ENCODE assay signal across 9 cellular contexts in genomic region chr9:134059661-134060395, GRCh38. TPM values are rescaled to one million over a fixed set of nuclear protein-coding genes. Genes with fewer than 3 reads are reported as not detected.
DNase-seq lines count a peak whose midpoint lies in the region; ATAC-seq and TF ChIP-seq lines count a peak whose summit lies in the region.
"Had no signal": no experiment of that assay in that cellular context is flagged by ENCODE, and none has a peak within 500 bp of the region (broad histone marks: within the 10 kb centered on the region; RNA-seq: fewer than 3 reads in every experiment).

No MANE protein-coding gene starts in this region.

- H3K36me3 Mint-ChIP-seq in GM23338 (ENCODE audit: low read depth), result peaks cover 7% of the 10 kb centered on the region
- H3K36me3 Mint-ChIP-seq in endodermal cell (ENCODE audit: low read depth), result peaks cover 7% of the 10 kb centered on the region

- 94% methylated on average over 15 to 17 of the region's 17 CpGs for WGBS in endodermal cell (ENCODE audit: insufficient coverage in 1 of 2, insufficient read length in 1 of 2), 2 experiments
- 64 to 71% methylated on average over 10 to 17 of the region's 17 CpGs for WGBS in upper lobe of left lung, 2 donors

- H3K4me1 Mint-ChIP-seq in GM23338 (peaks cover 45% of the 10 kb centered on the region), endodermal cell (peaks cover 20% of the 10 kb centered on the region)

- H2AFZ ChIP-seq in GM23338, result no peak overlapping the region

- H3F3A ChIP-seq in GM23338 (replicated peaks; ENCODE audit: low read depth), result no peaks in the 10 kb centered on the region

- TF ChIP-seq POLR2A in upper lobe of left lung (IDR thresholded peaks at IDR 0.05), result no peak

- H3K36me3 ChIP-seq in GM23338 (ENCODE audit: insufficient read depth) (no peaks in the 10 kb centered on the region), endodermal cell (ENCODE audit: control insufficient read depth, insufficient read depth, low read length) (peaks cover 15% of the 10 kb centered on the region), upper lobe of left lung (no peaks in the 10 kb centered on the region)

- H3K27ac ChIP-seq in GM23338 (ENCODE audit: low read depth) (peak overlapping the region; percentile 39; the same call in 1 of the 2 replicates), endodermal cell (ENCODE audit: low read depth, low read length) (no peak overlapping the region), upper lobe of left lung (peak overlapping the region in 1 of 4 donors; percentile 61)
- H3K27ac ChIP-seq: psoas muscle had no signal

- peaks cover 100% of the 10 kb centered on the region for H3K79me2 ChIP-seq in GM23338 (replicated peaks; ENCODE audit: insufficient read depth)

- no peak overlapping the region for H3K9ac ChIP-seq in endodermal cell (ENCODE audit: extremely low read depth, low read length, poor library complexity, severe bottlenecking)

- ATAC-seq in GM18511 (IDR thresholded peaks at IDR 0.05; ENCODE audit: unreplicated experiment) (peak; percentile 90), GM23338 (peak; percentile 12), upper lobe of left lung (ENCODE audit: low FRiP score in 2 of 2) (peak in 1 of 2 donors; percentile 56), HG03025 (IDR thresholded peaks at IDR 0.05; ENCODE audit: low FRiP score, unreplicated experiment) (no peak)
- ATAC-seq: psoas muscle had no signal

- no peak for TF ChIP-seq CTCF in GM23338 (conservative IDR thresholded peaks at IDR 0.05; ENCODE audit: low read depth in 2 of 2)
- TF ChIP-seq CTCF in endodermal cell (conservative IDR thresholded peaks at IDR 0.05), result peak; percentile 44
- no peak for TF ChIP-seq CTCF in upper lobe of left lung (IDR thresholded peaks at IDR 0.05)

- no peak overlapping the region for H3K4me3 ChIP-seq in GM23338
- H3K4me3 ChIP-seq in endodermal cell (ENCODE audit: low read length), result no peak overlapping the region
- no peak overlapping the region for H3K4me3 ChIP-seq in upper lobe of left lung
- H3K4me3 ChIP-seq: psoas muscle had no signal

- no peaks in the 10 kb centered on the region for H3K9me2 ChIP-seq in GM23338 (ENCODE audit: insufficient read depth)

- H3K27me3 Mint-ChIP-seq in GM23338 (ENCODE audit: insufficient read depth, low read depth, poor library complexity) (peaks cover 13% of the 10 kb centered on the region), endodermal cell (ENCODE audit: insufficient read depth) (no peaks in the 10 kb centered on the region)

- H3K9me3 ChIP-seq in endodermal cell (ENCODE audit: control insufficient read depth, low read length) (no peaks in the 10 kb centered on the region), upper lobe of left lung (no peaks in the 10 kb centered on the region)
- H3K9me3 ChIP-seq: psoas muscle had no signal

- TF ChIP-seq EP300 in upper lobe of left lung (IDR thresholded peaks at IDR 0.05), result no peak

- H3K27ac Mint-ChIP-seq in GM23338, result peak overlapping the region; percentile 56; the same call in 1 of the 2 replicates
- H3K27ac Mint-ChIP-seq in endodermal cell, result peak overlapping the region; percentile 40

- DNase-seq in GM23338 (ENCODE audit: low spot score) (no peak), NAMALWA (ENCODE audit: low spot score) (peak; percentile 79), endodermal cell (peak; percentile 47), upper lobe of left lung (peak; percentile 45 to 53), NCI-H82 (lab: John Stamatoyannopoulos, UW) (no peak), AG08396 (ENCODE audit: low spot score) (no peak)

- H3K4me1 ChIP-seq in GM23338 (ENCODE audit: insufficient read depth) (peaks cover 6% of the 10 kb centered on the region), endodermal cell (ENCODE audit: control insufficient read depth, insufficient read depth, low read length) (no peaks in the 10 kb centered on the region), upper lobe of left lung (peaks cover 75 to 99% (median 80%) of the 10 kb centered on the region in 4 donors)

- no peaks in the 10 kb centered on the region for H3K9me3 Mint-ChIP-seq in GM23338
- no peaks in the 10 kb centered on the region for H3K9me3 Mint-ChIP-seq in endodermal cell

- H3K27me3 ChIP-seq in GM23338 (ENCODE audit: insufficient read depth), result no peaks in the 10 kb centered on the region
- no peaks in the 10 kb centered on the region for H3K27me3 ChIP-seq in endodermal cell (ENCODE audit: control insufficient read depth, insufficient read depth, low read length, poor library complexity, severe bottlenecking)
- no peaks in the 10 kb centered on the region for H3K27me3 ChIP-seq in upper lobe of left lung

- H3K4me3 Mint-ChIP-seq in GM23338 (no peak overlapping the region), endodermal cell (no peak overlapping the region)

- H3K4me2 ChIP-seq in GM23338, result no peak overlapping the region

- peaks cover 44% of the 10 kb centered on the region for H4K20me1 ChIP-seq in GM23338 (replicated peaks; ENCODE audit: insufficient read depth)

TF ChIP-seq in GM23338, 12 proteins besides CTCF, POLR2A, EP300 and RAD21:
- TF ChIP-seq CREB1 (CRISPR knock-in tag; IDR thresholded peaks at IDR 0.05; ENCODE audit: low read depth) (no peak), ZNF331 (CRISPR knock-in tag; IDR thresholded peaks at IDR 0.05; ENCODE audit: low read depth) (no peak), JUNB (IDR thresholded peaks at IDR 0.05; ENCODE audit: unreplicated experiment) (no peak), ETS1 (IDR thresholded peaks at IDR 0.05) (no peak), REST (IDR thresholded peaks at IDR 0.05; ENCODE audit: unreplicated experiment) (no peak), ZNF114 (CRISPR knock-in tag; IDR thresholded peaks at IDR 0.05) (no peak), EZH2 (IDR thresholded peaks at IDR 0.05; ENCODE audit: low read depth, unreplicated experiment) (no peak), STAT1 (IDR thresholded peaks at IDR 0.05; ENCODE audit: unreplicated experiment) (no peak), NANOG (IDR thresholded peaks at IDR 0.05; ENCODE audit: borderline replicate concordance) (no peak), EZH2phosphoT487 (IDR thresholded peaks at IDR 0.05; ENCODE audit: unreplicated experiment) (no peak)
TF ChIP-seq in GM23338: peak in this region for 0.

RNA-seq across cellular contexts. Expression of gene BRD3, which starts 8.0 kb away (rescaled TPM):
- 40.7 and 46.0 TPM in 2 replicates for total RNA-seq in GM23338 (2014; rRNA removed; shearing (Covaris generic))
- 87.1 and 88.0 TPM in 2 replicates for polyA plus RNA-seq in GM23338 (2016; fragmentation: Nextera tagmentation; extraction: Ambion mirVana)
- 100 to 1,000 TPM in 1 of 2 donors, 10 to 100 TPM in 1; 92.3 to 103 TPM for total RNA-seq in endodermal cell
- polyA plus RNA-seq in endodermal cell (2013, experiment 1 of 2), result 61.9 TPM
- 57.3 TPM for polyA plus RNA-seq in endodermal cell (2013, experiment 2 of 2)
- 10 to 100 TPM; 20.2 to 87.7 (median 44.3) TPM for total RNA-seq in upper lobe of left lung

RNA-seq across cellular contexts. Expression of gene BRD3OS, which starts 34.5 kb away (rescaled TPM):
- 12.8 and 16.0 TPM in 2 replicates for total RNA-seq in GM23338 (2014; rRNA removed; shearing (Covaris generic))
- polyA plus RNA-seq in GM23338 (2016; fragmentation: Nextera tagmentation; extraction: Ambion mirVana), result 9.2 and 10.9 TPM in 2 replicates
- total RNA-seq in endodermal cell, result 10 to 100 TPM; 19.0 to 26.5 TPM
- 24.2 TPM for polyA plus RNA-seq in endodermal cell (2013, experiment 1 of 2)
- 19.7 TPM for polyA plus RNA-seq in endodermal cell (2013, experiment 2 of 2)
- total RNA-seq in upper lobe of left lung, result 10 to 100 TPM in 4 of 6 donors, 1 to 10 TPM in 2; 7.0 to 17.8 (median 11.6) TPM

Comparison
In these comparisons a context has a peak if more than half of its experiments do, and no peak if none do; other contexts are left out.
1. DNase-seq: peak in NAMALWA (single experiment), endodermal cell (single experiment) and upper lobe of left lung (2 of 2); none in GM23338 (single experiment), NCI-H82 (single experiment) and AG08396 (single experiment).